In genomic region chr2:111984213-111984604, GRCh38 we compare ENCODE assay signal across 17 cellular contexts.
DNase-seq lines count a peak whose midpoint lies in the region; ATAC-seq and TF ChIP-seq lines count a peak whose summit lies in the region.
"Had no signal": no experiment of that assay in that cellular context is flagged by ENCODE, and none has a peak within 500 bp of the region (broad histone marks: within the 10 kb centered on the region; RNA-seq: fewer than 3 reads in every experiment).

No MANE protein-coding gene starts in this region.

- H3K9me3 ChIP-seq in PC-9 (ENCODE audit: insufficient read depth, low read depth) (peaks cover 11% of the 10 kb centered on the region; the same call in 1 of the 2 replicates), neuronal stem cell (replicated peaks in 1 of 2; ENCODE audit: control insufficient read depth in 2 of 2, insufficient read depth in 1 of 2, low read depth in 1 of 2, low read length in 2 of 2) (peaks cover 0 to 3% of the 10 kb centered on the region in 2 donors)
- H3K9me3 ChIP-seq: Peyer's patch had no signal

- H3K36me3 ChIP-seq in PC-9 (ENCODE audit: low read depth) (no peaks in the 10 kb centered on the region), neuronal stem cell (replicated peaks in 1 of 2; ENCODE audit: control insufficient read depth in 2 of 2, insufficient read depth in 2 of 2, low read length in 2 of 2) (peaks cover 3 to 20% of the 10 kb centered on the region in 2 donors)

- H4K20me1 ChIP-seq in PC-9 (ENCODE audit: insufficient read depth) = no peaks in the 10 kb centered on the region

- H3K4me1 Mint-ChIP-seq in Calu3 (ENCODE audit: low read depth, unreplicated experiment) = peaks cover 28% of the 10 kb centered on the region

- H3K27ac ChIP-seq in PC-9 (peak overlapping the region; percentile 75), neuronal stem cell (replicated peaks; ENCODE audit: low read length) (peak overlapping the region; percentile 66)
- H3K27ac ChIP-seq: C4-2B, Peyer's patch had no signal

- H3K79me2 ChIP-seq in PC-9 (ENCODE audit: low read depth) = no peaks in the 10 kb centered on the region

- no peak overlapping the region for H4K8ac ChIP-seq in neuronal stem cell (ENCODE audit: low read depth, low read length)

- no peak overlapping the region for H3K23ac ChIP-seq in neuronal stem cell (ENCODE audit: low read depth, low read length, poor library complexity)

- no peak overlapping the region for H4K91ac ChIP-seq in neuronal stem cell (ENCODE audit: low read depth, low read length, poor library complexity)

- no peak overlapping the region for H3K18ac ChIP-seq in neuronal stem cell (ENCODE audit: low read length)

- H3K4ac ChIP-seq in neuronal stem cell (ENCODE audit: low read length) = no peak overlapping the region

- no peaks in the 10 kb centered on the region for H3K79me1 ChIP-seq in neuronal stem cell (ENCODE audit: low read depth, low read length)

- no peaks in the 10 kb centered on the region for H3K36me3 Mint-ChIP-seq in Calu3 (ENCODE audit: insufficient read depth, unreplicated experiment)

- no peak overlapping the region for H3K4me3 Mint-ChIP-seq in Calu3 (ENCODE audit: low read depth, unreplicated experiment)

- BruUV-seq in Calu3 (replicated peaks; lab: Mats Ljungman, UMichigan) (no TSS peak), PC-9 (replicated peaks; lab: Mats Ljungman, UMichigan) (no TSS peak)

- H2AFZ ChIP-seq in PC-9 (no peak overlapping the region), neuronal stem cell (ENCODE audit: low read length) (no peak overlapping the region)

- H3K27me3 ChIP-seq in PC-9 (ENCODE audit: insufficient read depth, low read depth) (no peaks in the 10 kb centered on the region), neuronal stem cell (ENCODE audit: control insufficient read depth in 3 of 3, insufficient read depth in 3 of 3, low read depth in 1 of 3, low read length in 3 of 3) (no peaks in the 10 kb centered on the region)
- H3K27me3 ChIP-seq: Peyer's patch had no signal

- no peak overlapping the region for H2BK15ac ChIP-seq in neuronal stem cell (ENCODE audit: low read length)

- no peak overlapping the region for H2BK12ac ChIP-seq in neuronal stem cell (ENCODE audit: low read length)

- no peak overlapping the region for H3K14ac ChIP-seq in neuronal stem cell (ENCODE audit: low read length)

- intact Hi-C loops in Calu3 (cut with micrococcal nuclease; ENCODE audit: unreplicated experiment) (no loop called here), PC-9 (cut with micrococcal nuclease; ENCODE audit: unreplicated experiment) (loop anchor here (1.0 to 5.0 kb wide), 4 partner anchors 9 to 62 kb away; no protein-coding TSS in a partner anchor)

- H3K4me1 ChIP-seq in PC-9 (replicated peaks; ENCODE audit: insufficient read depth) (peaks cover 29% of the 10 kb centered on the region), neuronal stem cell (ENCODE audit: control insufficient read depth in 2 of 2, insufficient read depth in 1 of 2, low read depth in 1 of 2, low read length in 2 of 2) (peaks cover 26 to 41% of the 10 kb centered on the region in 2 donors)
- H3K4me1 ChIP-seq: Peyer's patch had no signal

- CTCF ChIA-PET in Calu3 (lab: Charles Lee) (interaction anchor here (0.6 kb wide), 1 partner anchor 72 kb away, joined by 8 read pairs; no protein-coding TSS in a partner anchor), PC-9 (lab: Charles Lee) (interaction anchor here (0.5 to 0.6 kb wide), 2 partner anchors 70 to 1100 kb away, joined by 3 to 4 read pairs; no protein-coding TSS in a partner anchor)

- WGBS in neuronal stem cell (ENCODE audit: extremely low coverage in 2 of 2, insufficient read length in 2 of 2, insufficient replicate concordance in 1 of 2), 2 donors = no CpG with 5 or more reads among the region's 4 CpGs

- H3K9me2 ChIP-seq in PC-9 (ENCODE audit: insufficient read depth) = no peaks in the 10 kb centered on the region

- H3K27ac Mint-ChIP-seq in Calu3 (ENCODE audit: unreplicated experiment) = no peak overlapping the region

- H2BK5ac ChIP-seq in neuronal stem cell (ENCODE audit: low read length) = no peak overlapping the region

- peak; percentile 36 for DNase-seq in Calu3
- DNase-seq in PC-9 = peak; percentile 57 to 96
- no peak for DNase-seq in neuronal stem cell (ENCODE audit: low spot score)
- DNase-seq in NOMO-1 treated with dmso at 0.1 percent for 144 hours (lab: John Stamatoyannopoulos, UW; ENCODE audit: unreplicated experiment) = no peak
- DNase-seq in AG20443 (ENCODE audit: low spot score) = no peak
- no peak for DNase-seq in hippocampal formation (lab: John Stamatoyannopoulos, UW)
- DNase-seq: GDM1, KBM-7, MV-4-11, NCI-H1694 treated with DMSO at 0.1 percent for 48 hours, NCI-H2107, NCI-H510A treated with DMSO at 0.1 percent for 48 hours, NCI-H82, Peyer's patch, Right ventricle myocardium superior had no signal

- peak; percentile 86 for ATAC-seq in esophagus mucosa

- POLR2A ChIA-PET in PC-9 (lab: Charles Lee; ENCODE audit: unreplicated experiment) = no interaction called here

- H3K4me3 ChIP-seq in PC-9 (no peak overlapping the region), neuronal stem cell (ENCODE audit: low read length in 2 of 2) (no peak overlapping the region)
- H3K4me3 ChIP-seq: Peyer's patch had no signal

- no peak overlapping the region for H3K9ac ChIP-seq in neuronal stem cell (ENCODE audit: low read depth, low read length, poor library complexity)

- TF ChIP-seq CTCF in Calu3 (IDR thresholded peaks at IDR 0.05; ENCODE audit: unreplicated experiment) = no peak
- TF ChIP-seq CTCF in PC-9 (conservative IDR thresholded peaks at IDR 0.05) = no peak

- peak overlapping the region; percentile 53 for H3K4me2 ChIP-seq in PC-9
- no peak overlapping the region for H3K4me2 ChIP-seq in neuronal stem cell (ENCODE audit: insufficient read depth, low read length, poor library complexity, severe bottlenecking)

- peaks cover 20% of the 10 kb centered on the region for H3F3A ChIP-seq in PC-9 (ENCODE audit: insufficient read depth, low read depth)

- no peak overlapping the region for H2BK120ac ChIP-seq in neuronal stem cell (ENCODE audit: low read depth, low read length)

- no peak overlapping the region for H2AK5ac ChIP-seq in neuronal stem cell (ENCODE audit: low read depth, low read length)

- H3K27me3 Mint-ChIP-seq in Calu3 (ENCODE audit: unreplicated experiment) = no peaks in the 10 kb centered on the region

- H3K9me3 Mint-ChIP-seq in Calu3 (ENCODE audit: low read depth, unreplicated experiment) = no peaks in the 10 kb centered on the region

Comparison
In these comparisons a context has a peak if more than half of its experiments do, and no peak if none do; other contexts are left out.
1. DNase-seq: peak in Calu3 (single experiment) and PC-9 (2 of 2); none in neuronal stem cell (single experiment), NOMO-1 treated with dmso at 0.1 percent for 144 hours (single experiment), AG20443 (single experiment) and hippocampal formation (0 of 2).